Comparison of ENCODE assay signal across 1 cellular context in the genomic region with DNA sequence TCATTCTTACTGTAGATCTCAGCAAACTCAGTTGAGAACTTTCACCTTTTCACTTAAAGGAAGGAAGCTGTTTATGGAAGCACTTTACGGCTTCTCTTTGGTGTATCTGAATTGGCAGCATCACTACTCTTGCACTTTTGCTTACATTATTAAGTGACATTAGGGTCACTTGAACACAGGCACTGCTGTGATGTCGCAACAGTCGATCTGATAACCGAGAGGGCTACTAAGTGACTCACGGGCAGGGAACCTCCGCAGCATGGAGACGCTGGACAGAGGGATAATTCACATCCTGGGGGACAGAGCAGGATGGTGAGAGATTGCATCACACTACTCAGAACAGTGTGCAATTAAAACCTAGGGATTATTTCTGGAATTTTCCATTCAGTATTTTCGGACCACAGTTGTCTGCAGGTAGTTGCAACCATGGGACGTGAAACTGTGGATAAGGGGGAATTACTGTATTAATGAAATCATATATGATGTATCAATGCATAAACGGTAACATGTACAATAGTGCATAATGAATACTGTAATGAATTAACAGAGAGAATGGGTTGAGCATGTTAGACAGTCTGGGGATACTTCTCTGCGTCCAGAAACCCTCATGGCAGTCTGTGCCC.
TF ChIP-seq lines count a peak whose summit lies in the region.

No MANE protein-coding gene starts in this region.

TF ChIP-seq in HepG2, 621 proteins besides CTCF, POLR2A, EP300 and RAD21 (continued from another document and continues in another):
- TF ChIP-seq, protein P1, sequence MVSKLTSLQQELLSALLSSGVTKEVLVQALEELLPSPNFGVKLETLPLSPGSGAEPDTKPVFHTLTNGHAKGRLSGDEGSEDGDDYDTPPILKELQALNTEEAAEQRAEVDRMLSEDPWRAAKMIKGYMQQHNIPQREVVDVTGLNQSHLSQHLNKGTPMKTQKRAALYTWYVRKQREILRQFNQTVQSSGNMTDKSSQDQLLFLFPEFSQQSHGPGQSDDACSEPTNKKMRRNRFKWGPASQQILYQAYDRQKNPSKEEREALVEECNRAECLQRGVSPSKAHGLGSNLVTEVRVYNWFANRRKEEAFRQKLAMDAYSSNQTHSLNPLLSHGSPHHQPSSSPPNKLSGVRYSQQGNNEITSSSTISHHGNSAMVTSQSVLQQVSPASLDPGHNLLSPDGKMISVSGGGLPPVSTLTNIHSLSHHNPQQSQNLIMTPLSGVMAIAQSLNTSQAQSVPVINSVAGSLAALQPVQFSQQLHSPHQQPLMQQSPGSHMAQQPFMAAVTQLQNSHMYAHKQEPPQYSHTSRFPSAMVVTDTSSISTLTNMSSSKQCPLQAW (CRISPR knock-in tag; IDR thresholded peaks at IDR 0.05), result no peak
- peak; percentile 75; the same call in 1 of the 2 replicates for TF ChIP-seq HMG20A (CRISPR knock-in tag; IDR thresholded peaks at IDR 0.05; ENCODE audit: borderline replicate concordance)
- TF ChIP-seq NONO (IDR thresholded peaks at IDR 0.05), result no peak
- no peak for TF ChIP-seq NONO (CRISPR knock-in tag; conservative IDR thresholded peaks at IDR 0.05)
- no peak for TF ChIP-seq ZBTB38 (CRISPR knock-in tag; IDR thresholded peaks at IDR 0.05)
- no peak for TF ChIP-seq DNMT3B (CRISPR knock-in tag; conservative IDR thresholded peaks at IDR 0.05)
- peak; percentile 92 for TF ChIP-seq GATAD2A (CRISPR knock-in tag; IDR thresholded peaks at IDR 0.05)
- TF ChIP-seq CHD4 (IDR thresholded peaks at IDR 0.05; ENCODE audit: borderline replicate concordance, low read length), result no peak
- TF ChIP-seq NCOA2 (CRISPR knock-in tag; IDR thresholded peaks at IDR 0.05), result peak; percentile 67
- TF ChIP-seq SIN3A (IDR thresholded peaks at IDR 0.05; ENCODE audit: borderline replicate concordance, low read depth, low read length), result no peak
- TF ChIP-seq FOXA3 (CRISPR knock-in tag; IDR thresholded peaks at IDR 0.05), result peak; percentile 60; the same call in 1 of the 2 replicates
- TF ChIP-seq ZNF350 (CRISPR knock-in tag; IDR thresholded peaks at IDR 0.05; ENCODE audit: borderline replicate concordance, low read depth), result no peak
- peak; percentile 61; the same call in 1 of the 2 replicates for TF ChIP-seq ELF3 (CRISPR knock-in tag; IDR thresholded peaks at IDR 0.05)
- TF ChIP-seq JDP2 (CRISPR knock-in tag; IDR thresholded peaks at IDR 0.05; ENCODE audit: borderline replicate concordance), result no peak
- no peak for TF ChIP-seq HCFC1 (IDR thresholded peaks at IDR 0.05; ENCODE audit: low read depth, low read length)
- TF ChIP-seq THAP11 (CRISPR knock-in tag; IDR thresholded peaks at IDR 0.05), result peak; percentile 71
- TF ChIP-seq ZNF274 (CRISPR knock-in tag; IDR thresholded peaks at IDR 0.05), result no peak
- peak; percentile 57; the same call in 1 of the 2 replicates for TF ChIP-seq ZNF614 (CRISPR knock-in tag; IDR thresholded peaks at IDR 0.05; ENCODE audit: borderline replicate concordance)
- TF ChIP-seq ZNF720 (CRISPR knock-in tag; IDR thresholded peaks at IDR 0.05), result no peak
- peak; percentile 50; the same call in 1 of the 2 replicates for TF ChIP-seq TFE3 (CRISPR knock-in tag; IDR thresholded peaks at IDR 0.05)
- TF ChIP-seq ZNF121 (CRISPR knock-in tag; IDR thresholded peaks at IDR 0.05), result no peak
- no peak for TF ChIP-seq ZSCAN25 (CRISPR knock-in tag; IDR thresholded peaks at IDR 0.05)
- TF ChIP-seq, protein P2, sequence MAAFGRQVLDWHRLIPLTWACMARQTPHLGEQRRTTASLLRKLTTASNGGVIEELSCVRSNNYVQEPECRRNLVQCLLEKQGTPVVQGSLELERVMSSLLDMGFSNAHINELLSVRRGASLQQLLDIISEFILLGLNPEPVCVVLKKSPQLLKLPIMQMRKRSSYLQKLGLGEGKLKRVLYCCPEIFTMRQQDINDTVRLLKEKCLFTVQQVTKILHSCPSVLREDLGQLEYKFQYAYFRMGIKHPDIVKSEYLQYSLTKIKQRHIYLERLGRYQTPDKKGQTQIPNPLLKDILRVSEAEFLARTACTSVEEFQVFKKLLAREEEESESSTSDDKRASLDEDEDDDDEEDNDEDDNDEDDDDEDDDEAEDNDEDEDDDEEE (CRISPR knock-in tag; IDR thresholded peaks at IDR 0.05), result no peak
- TF ChIP-seq MIER3 (CRISPR knock-in tag; IDR thresholded peaks at IDR 0.05; ENCODE audit: borderline replicate concordance), result peak; percentile 76; the same call in 1 of the 2 replicates
- TF ChIP-seq ZNF3 (CRISPR knock-in tag; IDR thresholded peaks at IDR 0.05), result no peak
- no peak for TF ChIP-seq ZNF235 (CRISPR knock-in tag; IDR thresholded peaks at IDR 0.05; ENCODE audit: borderline replicate concordance)
- TF ChIP-seq ZNF549 (CRISPR knock-in tag; IDR thresholded peaks at IDR 0.05), result no peak
- TF ChIP-seq ZNF333 (CRISPR knock-in tag; IDR thresholded peaks at IDR 0.05; ENCODE audit: borderline replicate concordance), result no peak
- no peak for TF ChIP-seq AGO1 (IDR thresholded peaks at IDR 0.05; ENCODE audit: low read depth, low read length, poor library complexity, severe bottlenecking)
- TF ChIP-seq ZNF276 (CRISPR knock-in tag; IDR thresholded peaks at IDR 0.05; ENCODE audit: low read depth), result no peak
- no peak for TF ChIP-seq GTF2F1 (IDR thresholded peaks at IDR 0.05; ENCODE audit: low read length)
- no peak for TF ChIP-seq ZNF672 (CRISPR knock-in tag; IDR thresholded peaks at IDR 0.05)
- TF ChIP-seq FOXK1 (CRISPR knock-in tag; IDR thresholded peaks at IDR 0.05; ENCODE audit: borderline replicate concordance, low read depth), result peak; percentile 41; the same call in 1 of the 2 replicates
- TF ChIP-seq CBX5 (CRISPR knock-in tag; IDR thresholded peaks at IDR 0.05; ENCODE audit: borderline replicate concordance), result peak; percentile 78; the same call in 1 of the 2 replicates
- no peak for TF ChIP-seq ZNF512 (CRISPR knock-in tag; IDR thresholded peaks at IDR 0.05)
- peak; percentile 57; the same call in 1 of the 2 replicates for TF ChIP-seq RXRA (CRISPR knock-in tag; IDR thresholded peaks at IDR 0.05)
- no peak for TF ChIP-seq EED (CRISPR knock-in tag; IDR thresholded peaks at IDR 0.05)
- no peak for TF ChIP-seq KAT2B (IDR thresholded peaks at IDR 0.05; ENCODE audit: borderline replicate concordance, low read depth, low read length)
- TF ChIP-seq KDM2A (CRISPR knock-in tag; IDR thresholded peaks at IDR 0.05; ENCODE audit: borderline replicate concordance, low read depth), result peak; percentile 53; the same call in 1 of the 2 replicates
- TF ChIP-seq MED1 (CRISPR knock-in tag; IDR thresholded peaks at IDR 0.05), result peak; percentile 68; the same call in 1 of the 2 replicates
- TF ChIP-seq SIN3B (IDR thresholded peaks at IDR 0.05; ENCODE audit: low read length), result no peak
- no peak for TF ChIP-seq ZBTB40 (IDR thresholded peaks at IDR 0.05)
- TF ChIP-seq ZBTB40 (CRISPR knock-in tag; IDR thresholded peaks at IDR 0.05), result no peak
- TF ChIP-seq ZNF343 (CRISPR knock-in tag; IDR thresholded peaks at IDR 0.05), result no peak
- no peak for TF ChIP-seq ZSCAN9 (CRISPR knock-in tag; IDR thresholded peaks at IDR 0.05; ENCODE audit: borderline replicate concordance)
